Comparison of ENCODE assay signal across 17 cellular contexts in the genomic region with DNA sequence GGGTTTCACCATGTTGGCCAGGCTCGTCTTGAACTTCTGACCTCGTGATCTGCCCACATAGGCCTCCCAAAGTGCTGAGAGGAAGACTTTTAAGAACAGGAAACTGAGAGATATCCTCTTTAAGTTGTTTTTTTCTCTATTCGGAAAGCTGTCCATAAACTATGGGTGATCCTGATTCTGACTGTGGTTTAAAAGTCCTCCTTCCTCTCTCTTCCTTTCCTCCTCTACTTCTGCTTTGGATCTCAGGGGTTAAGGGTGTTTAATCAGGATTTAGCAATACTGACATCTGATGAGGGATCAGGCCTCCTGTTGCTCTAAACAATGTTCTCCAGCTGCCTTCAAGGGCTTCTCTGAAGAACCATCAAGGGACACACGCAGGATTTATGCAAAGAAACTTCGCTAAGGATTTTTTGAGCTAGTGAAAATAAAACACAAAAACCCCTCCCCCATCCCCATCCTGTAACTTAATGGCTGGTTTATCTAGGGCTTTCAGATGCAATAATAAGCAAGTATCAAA. TPM values are rescaled to one million over a fixed set of nuclear protein-coding genes. Genes with fewer than 3 reads are reported as not detected.
"Had no signal": no experiment of that assay in that cellular context is flagged by ENCODE, and none has a peak within 500 bp of the region (broad histone marks: within the 10 kb centered on the region; RNA-seq: fewer than 3 reads in every experiment).

No MANE protein-coding gene starts in this region.

- H3K4me1 ChIP-seq: ascending aorta, esophagus squamous epithelium had no signal

- H3K27me3 ChIP-seq: ascending aorta, esophagus squamous epithelium had no signal

- H3K4me3 ChIP-seq: ascending aorta, esophagus squamous epithelium, smooth muscle cell had no signal

- ATAC-seq: activated naive CD8-positive, alpha-beta T cell treated with anti-CD3 and anti-CD28 coated beads, Interleukin-2, amount 50 U/mL, for 24 hours; naive thymus-derived CD4-positive, alpha-beta T cell; right cardiac atrium had no signal

- H3K27ac ChIP-seq: ascending aorta, esophagus squamous epithelium had no signal

- H3K9me3 ChIP-seq: ascending aorta, esophagus squamous epithelium, neutrophil had no signal

- H3K36me3 ChIP-seq: ascending aorta, esophagus squamous epithelium, neutrophil had no signal

- DNase-seq: activated CD4-positive, alpha-beta T cell treated with anti-CD3 and anti-CD28 coated beads, Interleukin-2, amount 10 ng/mL, durations not matched to agents 24 days and 14 days; activated naive CD4-positive, alpha-beta T cell treated with Interleukin-2 at 50 U/mL for 16 hours; activated naive CD8-positive, alpha-beta T cell treated with anti-CD3 and anti-CD28 coated beads, Interleukin-2, amount 50 U/mL, for 24 hours; esophagus squamous epithelium; foreskin fibroblast; glutamatergic neuron; left cardiac atrium; naive thymus-derived CD4-positive, alpha-beta T cell; right cardiac atrium had no signal

- H3K4me2 ChIP-seq: smooth muscle cell had no signal

RNA-seq across cellular contexts. Expression of gene PDE6C, which starts 4.6 kb away (rescaled TPM):
- total RNA-seq: activated CD4-positive, alpha-beta T cell treated with anti-CD3 and anti-CD28 coated beads, Interleukin-2, amount 10 ng/mL, durations not matched to agents 24 days and 14 days; ascending aorta; bronchial epithelial cell; chondrocyte; esophagus squamous epithelium; left cardiac atrium; lung microvascular endothelial cell; mononuclear cell; naive thymus-derived CD4-positive, alpha-beta T cell; posterior vena cava; right cardiac atrium; smooth muscle cell had no signal
- polyA plus RNA-seq: naive thymus-derived CD4-positive, alpha-beta T cell; right cardiac atrium; smooth muscle cell had no signal

RNA-seq across cellular contexts. Expression of gene RBP4, which starts 15.9 kb away (rescaled TPM):
- total RNA-seq: activated CD4-positive, alpha-beta T cell treated with anti-CD3 and anti-CD28 coated beads, Interleukin-2, amount 10 ng/mL, durations not matched to agents 24 days and 14 days; bronchial epithelial cell; lung microvascular endothelial cell; mononuclear cell; naive thymus-derived CD4-positive, alpha-beta T cell had no signal
- polyA plus RNA-seq: naive thymus-derived CD4-positive, alpha-beta T cell had no signal

RNA-seq across cellular contexts. Expression of gene FFAR4, which starts 50.4 kb away (rescaled TPM):
- total RNA-seq: activated CD4-positive, alpha-beta T cell treated with anti-CD3 and anti-CD28 coated beads, Interleukin-2, amount 10 ng/mL, durations not matched to agents 24 days and 14 days; ascending aorta; bronchial epithelial cell; chondrocyte; lung microvascular endothelial cell; naive thymus-derived CD4-positive, alpha-beta T cell; smooth muscle cell had no signal
- polyA plus RNA-seq: naive thymus-derived CD4-positive, alpha-beta T cell; smooth muscle cell had no signal
